ENCODE assay signal across 1 cellular context in the genomic region with DNA sequence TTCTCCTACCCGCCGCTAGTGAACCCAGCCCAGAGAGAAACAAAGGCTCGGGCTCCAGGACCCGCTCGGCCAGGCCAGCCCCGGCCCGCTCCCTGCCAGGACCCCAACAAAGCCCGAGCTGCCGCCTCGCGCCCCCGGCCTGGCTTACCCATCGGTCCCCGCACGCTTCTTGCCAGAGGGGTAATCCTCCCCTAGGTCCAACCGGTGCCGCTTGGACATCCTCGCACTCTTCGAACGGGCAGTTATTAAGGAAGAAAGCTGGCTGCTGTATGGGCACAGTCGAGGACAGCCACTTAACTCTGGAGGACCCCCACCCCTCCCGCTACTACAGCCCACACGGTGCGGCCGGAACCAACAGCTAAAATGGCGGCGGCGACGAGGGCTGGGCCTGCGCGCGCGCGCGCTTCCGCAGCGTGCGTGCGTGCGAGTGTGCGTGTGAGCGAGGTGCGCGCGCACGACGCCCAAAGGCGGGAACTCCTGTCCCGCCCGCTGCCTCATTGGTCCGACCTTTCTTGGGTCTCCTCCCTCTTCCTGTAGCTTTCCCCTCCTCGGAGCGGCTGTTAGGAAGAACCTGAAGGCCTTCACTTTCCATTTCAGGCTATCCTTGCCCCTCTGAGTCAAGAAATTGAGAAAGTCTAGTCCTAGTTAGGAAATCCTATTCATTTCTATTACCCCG.
TF ChIP-seq lines count a peak whose summit lies in the region.

A gene (minus strand): TSS at position 380 of the 676 bp plus-strand sequence. CDS start 161 bp downstream, at position 219.

TF ChIP-seq in liver, 16 proteins besides CTCF, POLR2A, EP300 and RAD21 (continued from another document):
- peak; percentile 97 for TF ChIP-seq YY1 (IDR thresholded peaks at IDR 0.05)
- no peak for TF ChIP-seq EGR1 (IDR thresholded peaks at IDR 0.05; ENCODE audit: low read depth in 2 of 2)
- TF ChIP-seq, protein P1, sequence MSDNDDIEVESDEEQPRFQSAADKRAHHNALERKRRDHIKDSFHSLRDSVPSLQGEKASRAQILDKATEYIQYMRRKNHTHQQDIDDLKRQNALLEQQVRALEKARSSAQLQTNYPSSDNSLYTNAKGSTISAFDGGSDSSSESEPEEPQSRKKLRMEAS (IDR thresholded peaks at IDR 0.05), result no peak
- TF ChIP-seq, protein P2, sequence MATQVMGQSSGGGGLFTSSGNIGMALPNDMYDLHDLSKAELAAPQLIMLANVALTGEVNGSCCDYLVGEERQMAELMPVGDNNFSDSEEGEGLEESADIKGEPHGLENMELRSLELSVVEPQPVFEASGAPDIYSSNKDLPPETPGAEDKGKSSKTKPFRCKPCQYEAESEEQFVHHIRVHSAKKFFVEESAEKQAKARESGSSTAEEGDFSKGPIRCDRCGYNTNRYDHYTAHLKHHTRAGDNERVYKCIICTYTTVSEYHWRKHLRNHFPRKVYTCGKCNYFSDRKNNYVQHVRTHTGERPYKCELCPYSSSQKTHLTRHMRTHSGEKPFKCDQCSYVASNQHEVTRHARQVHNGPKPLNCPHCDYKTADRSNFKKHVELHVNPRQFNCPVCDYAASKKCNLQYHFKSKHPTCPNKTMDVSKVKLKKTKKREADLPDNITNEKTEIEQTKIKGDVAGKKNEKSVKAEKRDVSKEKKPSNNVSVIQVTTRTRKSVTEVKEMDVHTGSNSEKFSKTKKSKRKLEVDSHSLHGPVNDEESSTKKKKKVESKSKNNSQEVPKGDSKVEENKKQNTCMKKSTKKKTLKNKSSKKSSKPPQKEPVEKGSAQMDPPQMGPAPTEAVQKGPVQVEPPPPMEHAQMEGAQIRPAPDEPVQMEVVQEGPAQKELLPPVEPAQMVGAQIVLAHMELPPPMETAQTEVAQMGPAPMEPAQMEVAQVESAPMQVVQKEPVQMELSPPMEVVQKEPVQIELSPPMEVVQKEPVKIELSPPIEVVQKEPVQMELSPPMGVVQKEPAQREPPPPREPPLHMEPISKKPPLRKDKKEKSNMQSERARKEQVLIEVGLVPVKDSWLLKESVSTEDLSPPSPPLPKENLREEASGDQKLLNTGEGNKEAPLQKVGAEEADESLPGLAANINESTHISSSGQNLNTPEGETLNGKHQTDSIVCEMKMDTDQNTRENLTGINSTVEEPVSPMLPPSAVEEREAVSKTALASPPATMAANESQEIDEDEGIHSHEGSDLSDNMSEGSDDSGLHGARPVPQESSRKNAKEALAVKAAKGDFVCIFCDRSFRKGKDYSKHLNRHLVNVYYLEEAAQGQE (IDR thresholded peaks at IDR 0.05), result peak; percentile 58
- TF ChIP-seq SP1 (IDR thresholded peaks at IDR 0.05), result peak; percentile 71
